Comparison of ENCODE assay signal across 9 cellular contexts in the genomic region with DNA sequence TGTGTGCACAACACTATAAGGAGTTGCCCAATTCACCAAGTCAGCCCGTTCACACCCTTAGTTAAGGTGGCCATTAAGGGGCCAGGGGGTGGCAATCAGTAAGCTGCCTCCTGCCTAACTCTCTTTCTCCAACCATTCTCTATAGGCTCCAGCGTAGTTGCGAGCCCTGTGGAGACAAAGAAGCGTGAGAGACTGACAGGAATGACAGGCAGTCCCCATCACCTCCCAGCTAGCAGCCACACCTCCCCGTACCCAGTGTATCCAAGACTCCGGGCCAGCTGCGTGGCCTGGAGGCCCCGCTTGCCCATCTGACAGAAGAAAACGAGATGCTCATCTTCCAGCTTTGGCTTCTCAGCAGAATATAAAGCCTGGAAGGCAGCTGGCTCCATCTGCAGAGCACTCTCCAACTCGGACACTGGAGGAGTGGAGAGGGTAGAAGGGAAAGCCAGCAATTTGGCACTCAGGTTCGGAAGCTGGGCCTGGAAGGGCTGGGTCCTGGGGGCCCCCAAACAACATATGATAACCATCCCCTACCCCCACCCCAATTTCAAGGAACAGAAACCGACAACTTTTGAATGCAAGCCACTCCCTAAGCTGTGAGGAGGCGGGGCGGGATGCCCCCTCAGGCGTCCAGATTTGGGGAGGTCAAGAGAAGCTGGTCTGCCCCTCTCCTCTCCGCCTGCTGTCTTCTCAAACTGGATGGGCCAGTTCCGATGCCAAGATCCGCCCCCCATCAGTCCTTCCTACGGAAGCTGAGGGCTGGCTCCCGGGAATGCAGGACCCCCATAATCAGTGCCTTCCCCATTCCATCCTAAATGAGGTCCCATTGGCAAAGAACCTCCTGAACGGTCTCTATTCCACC. TPM values are rescaled to one million over a fixed set of nuclear protein-coding genes. Genes with fewer than 3 reads are reported as not detected.
DNase-seq lines count a peak whose midpoint lies in the region; ATAC-seq and TF ChIP-seq lines count a peak whose summit lies in the region.
"Had no signal": no experiment of that assay in that cellular context is flagged by ENCODE, and none has a peak within 500 bp of the region (broad histone marks: within the 10 kb centered on the region; RNA-seq: fewer than 3 reads in every experiment).

No MANE protein-coding gene starts in this region.

- peak overlapping the region; percentile 9 to 78 for H3K27ac ChIP-seq in liver (ENCODE audit: low read depth in 1 of 2, low read length in 2 of 2)
- peak overlapping the region in 1 of 2 donors; percentile 31 for H3K27ac ChIP-seq in tibial artery

- peak overlapping the region; percentile 97 for H3K4me3 Mint-ChIP-seq in activated CD4-positive, alpha-beta T cell treated with anti-CD3 and anti-CD28 coated beads, Interleukin-2, amount 10 ng/mL, durations not matched to agents 24 days and 14 days

- no peak overlapping the region for H3K9ac ChIP-seq in liver (ENCODE audit: low read depth in 1 of 2, low read length in 2 of 2)

- DNase-seq in activated CD4-positive, alpha-beta T cell treated with anti-CD3 and anti-CD28 coated beads, Interleukin-2, amount 10 ng/mL, durations not matched to agents 24 days and 14 days = no peak
- no peak for DNase-seq in activated CD4-positive, alpha-beta T cell treated with anti-CD3 and anti-CD28 coated beads for 1 hour
- DNase-seq in astrocyte of the cerebellum (ENCODE audit: low read depth) (no peak), tibial artery (no peak), pons (ENCODE audit: low spot score) (no peak)
- DNase-seq: amniotic stem cell had no signal

- TF ChIP-seq CTCF in astrocyte of the cerebellum (IDR thresholded peaks at IDR 0.05; ENCODE audit: low read depth, low read length, missing control alignments) = no peak
- TF ChIP-seq CTCF in liver (IDR thresholded peaks at IDR 0.05; ENCODE audit: low read depth, low read length, missing input control) = no peak
- no peak for TF ChIP-seq CTCF in tibial artery (IDR thresholded peaks at IDR 0.05)

- in situ Hi-C loops in astrocyte of the cerebellum (cut with HindIII; ENCODE audit: low sequenced_read_pairs) = no loop called here

- no peaks in the 10 kb centered on the region for H3K27me3 Mint-ChIP-seq in activated CD4-positive, alpha-beta T cell treated with anti-CD3 and anti-CD28 coated beads, Interleukin-2, amount 10 ng/mL, durations not matched to agents 24 days and 14 days

- H3K4me3 ChIP-seq in astrocyte of the cerebellum (ENCODE audit: low read depth, low read length) (peak overlapping the region; percentile 26), liver (ENCODE audit: low read depth in 1 of 3, low read length in 3 of 3) (peak overlapping the region; percentile 66 to 80 (median 68)), tibial artery (peak overlapping the region; percentile 56 to 60)

- intact Hi-C loops in activated CD4-positive, alpha-beta T cell treated with anti-CD3 and anti-CD28 coated beads, Interleukin-2, amount 10 ng/mL, durations not matched to agents 24 days and 14 days (cut with micrococcal nuclease) = loop anchor here (2.0 kb wide), 1 partner anchor 17 kb away; the partner anchor contains the start of gene F11R
- intact Hi-C loops in tibial artery (cut with DNase I; ENCODE audit: low total_unique reads) = no loop called here

- H3K36me3 Mint-ChIP-seq in activated CD4-positive, alpha-beta T cell treated with anti-CD3 and anti-CD28 coated beads, Interleukin-2, amount 10 ng/mL, durations not matched to agents 24 days and 14 days (ENCODE audit: low read depth) = peaks cover 41% of the 10 kb centered on the region

- H3K27me3 ChIP-seq in liver (ENCODE audit: control insufficient read depth in 4 of 4, insufficient read depth in 4 of 4, low read length in 3 of 4) = no peaks in the 10 kb centered on the region
- H3K27me3 ChIP-seq in tibial artery = no peaks in the 10 kb centered on the region

- WGBS in liver = 61% methylated on average over 21 of the region's 21 CpGs

- H3K36me3 ChIP-seq in liver (ENCODE audit: control insufficient read depth in 4 of 4, insufficient read depth in 3 of 4, low read depth in 1 of 4, low read length in 3 of 4) (peaks cover 2 to 35% (median 28%) of the 10 kb centered on the region in 4 donors), tibial artery (peaks cover 37 to 45% (median 38%) of the 10 kb centered on the region in 3 donors)

- peaks cover 9 to 30% (median 14%) of the 10 kb centered on the region in 4 donors for H3K4me1 ChIP-seq in liver (ENCODE audit: control insufficient read depth in 4 of 4, insufficient read depth in 4 of 4, low read length in 3 of 4)
- H3K4me1 ChIP-seq in tibial artery = peaks cover 0 to 16% (median 4%) of the 10 kb centered on the region in 4 donors

- peaks cover 31% of the 10 kb centered on the region for H3K4me1 Mint-ChIP-seq in activated CD4-positive, alpha-beta T cell treated with anti-CD3 and anti-CD28 coated beads, Interleukin-2, amount 10 ng/mL, durations not matched to agents 24 days and 14 days

- no peak for TF ChIP-seq RAD21 in liver (IDR thresholded peaks at IDR 0.05)

- no peaks in the 10 kb centered on the region for H3K9me3 Mint-ChIP-seq in activated CD4-positive, alpha-beta T cell treated with anti-CD3 and anti-CD28 coated beads, Interleukin-2, amount 10 ng/mL, durations not matched to agents 24 days and 14 days

- H3K9me3 ChIP-seq in liver (ENCODE audit: control insufficient read depth in 4 of 4, low read length in 3 of 4) = no peaks in the 10 kb centered on the region
- no peaks in the 10 kb centered on the region for H3K9me3 ChIP-seq in tibial artery

- no peak for ATAC-seq in HG03342 (IDR thresholded peaks at IDR 0.05; ENCODE audit: unreplicated experiment)
- ATAC-seq in HG02571 (IDR thresholded peaks at IDR 0.05; ENCODE audit: unreplicated experiment) = no peak

- H3K27ac Mint-ChIP-seq in activated CD4-positive, alpha-beta T cell treated with anti-CD3 and anti-CD28 coated beads, Interleukin-2, amount 10 ng/mL, durations not matched to agents 24 days and 14 days = peak overlapping the region; percentile 93

TF ChIP-seq in liver, 16 proteins besides CTCF, POLR2A, EP300 and RAD21:
- no peak for TF ChIP-seq SP1 (IDR thresholded peaks at IDR 0.05)
- TF ChIP-seq YY1 (IDR thresholded peaks at IDR 0.05) = no peak
- TF ChIP-seq RXRA (IDR thresholded peaks at IDR 0.05) = no peak
- TF ChIP-seq HNF4G (IDR thresholded peaks at IDR 0.05) = no peak

RNA-seq across cellular contexts. Expression of gene TSTD1, which starts 0.9 kb away (rescaled TPM):
- total RNA-seq in activated CD4-positive, alpha-beta T cell treated with anti-CD3 and anti-CD28 coated beads, Interleukin-2, amount 10 ng/mL, durations not matched to agents 24 days and 14 days = 41.7 and 49.7 TPM in 2 replicates
- 10 to 100 TPM; 10.9 to 23.6 TPM for total RNA-seq in liver
- polyA plus RNA-seq in liver = 10 to 100 TPM; 45.9 to 67.5 TPM

RNA-seq across cellular contexts. Expression of gene USF1, which starts 7.9 kb away (rescaled TPM):
- 46.5 and 48.6 TPM in 2 replicates for total RNA-seq in activated CD4-positive, alpha-beta T cell treated with anti-CD3 and anti-CD28 coated beads, Interleukin-2, amount 10 ng/mL, durations not matched to agents 24 days and 14 days
- total RNA-seq in liver = 10 to 100 TPM; 29.8 to 43.5 TPM
- polyA plus RNA-seq in liver = 10 to 100 TPM; 19.2 to 24.5 TPM

RNA-seq across cellular contexts. Expression of gene F11R, which starts 16.9 kb away (rescaled TPM):
- 9.1 and 21.4 TPM in 2 replicates for total RNA-seq in activated CD4-positive, alpha-beta T cell treated with anti-CD3 and anti-CD28 coated beads, Interleukin-2, amount 10 ng/mL, durations not matched to agents 24 days and 14 days
- 10 to 100 TPM; 45.9 to 80.4 TPM for total RNA-seq in liver
- 10 to 100 TPM; 25.8 to 45.3 TPM for polyA plus RNA-seq in liver

RNA-seq across cellular contexts. Expression of gene ARHGAP30, which starts 31.8 kb away (rescaled TPM):
- total RNA-seq in activated CD4-positive, alpha-beta T cell treated with anti-CD3 and anti-CD28 coated beads, Interleukin-2, amount 10 ng/mL, durations not matched to agents 24 days and 14 days = 134 and 139 TPM in 2 replicates
- total RNA-seq in liver = 1 to 10 TPM; 6.6 to 8.9 TPM
- 1 to 10 TPM; 1.2 to 3.5 TPM for polyA plus RNA-seq in liver

RNA-seq across cellular contexts. Expression of gene NECTIN4, which starts 51.5 kb away (rescaled TPM):
- total RNA-seq in activated CD4-positive, alpha-beta T cell treated with anti-CD3 and anti-CD28 coated beads, Interleukin-2, amount 10 ng/mL, durations not matched to agents 24 days and 14 days = 0.05 TPM in 1 of 2 replicates, not detected in the other
- not detected for total RNA-seq in liver
- under 1 TPM in 1 of 2 donors, not detected in 1; 0.01 TPM for polyA plus RNA-seq in liver
